ENCODE assay signal across 10 cellular contexts in the genomic region with DNA sequence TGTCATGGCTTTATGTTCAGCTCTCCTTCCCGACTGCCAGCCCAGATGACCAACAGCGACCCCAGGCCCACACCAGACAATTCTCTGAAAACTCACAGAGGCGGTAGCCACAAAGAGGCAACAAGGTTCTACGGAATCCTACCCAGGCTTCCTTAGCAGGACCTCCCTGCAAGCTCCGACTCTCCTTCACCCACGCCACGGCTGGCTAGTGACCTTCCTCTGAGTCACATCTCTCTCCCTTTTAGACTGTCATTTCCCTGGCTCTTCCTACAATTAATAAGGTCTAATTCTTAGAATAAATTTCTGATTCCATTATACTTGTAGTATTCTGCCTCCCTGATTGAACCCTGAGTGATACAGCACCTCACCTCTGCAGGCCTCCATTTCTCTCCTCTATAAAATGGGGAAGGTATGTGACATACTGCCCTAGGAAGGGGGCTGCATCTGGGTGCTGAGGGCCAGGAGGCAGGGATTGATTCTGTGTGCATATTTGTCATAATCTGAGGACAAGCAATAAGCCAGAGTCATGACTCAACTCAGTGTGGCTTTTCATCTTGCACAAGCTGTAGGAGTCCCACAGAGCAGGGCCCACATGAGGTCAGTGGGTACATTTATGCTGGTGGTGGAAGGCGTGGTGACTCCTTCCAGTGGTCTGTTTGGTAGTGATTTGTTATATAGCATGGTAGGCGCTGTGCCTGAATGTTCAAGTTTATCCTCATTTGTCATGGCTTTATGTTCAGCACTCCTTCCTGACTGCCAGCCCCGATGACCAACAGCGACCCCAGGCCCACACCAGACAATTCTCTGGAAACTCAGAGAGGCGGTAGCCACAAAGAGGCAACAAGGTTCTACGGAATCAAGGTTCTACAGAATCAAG. TPM values are rescaled to one million over a fixed set of nuclear protein-coding genes. Genes with fewer than 3 reads are reported as not detected.
DNase-seq lines count a peak whose midpoint lies in the region; ATAC-seq and TF ChIP-seq lines count a peak whose summit lies in the region.
"Had no signal": no experiment of that assay in that cellular context is flagged by ENCODE, and none has a peak within 500 bp of the region (broad histone marks: within the 10 kb centered on the region; RNA-seq: fewer than 3 reads in every experiment).

No MANE protein-coding gene starts in this region.

- no peak overlapping the region for H3K4me3 ChIP-seq in HEK293 (ENCODE audit: low read depth, low read length)

- no peak overlapping the region for H3K27ac Mint-ChIP-seq in activated T-helper 17 cell treated with anti-CD3 and anti-CD28 coated beads, Interleukin-2, amount 50 U/mL, for 72 hours

- H3K36me3 Mint-ChIP-seq in activated T-helper 17 cell treated with anti-CD3 and anti-CD28 coated beads, Interleukin-2, amount 50 U/mL, for 72 hours (ENCODE audit: low read depth), result no peaks in the 10 kb centered on the region

- H3K4me1 Mint-ChIP-seq in activated T-helper 17 cell treated with anti-CD3 and anti-CD28 coated beads, Interleukin-2, amount 50 U/mL, for 72 hours, result peaks cover 7% of the 10 kb centered on the region

- no peaks in the 10 kb centered on the region for H3K36me3 ChIP-seq in HEK293 (ENCODE audit: control insufficient read depth in 2 of 2, insufficient read depth in 1 of 2, low read length in 2 of 2)

- TF ChIP-seq CTCF in HEK293 (tag by site-specific recombination; IDR thresholded peaks at IDR 0.05), result no peak

- CTCF ChIA-PET in HEK293 (lab: Yijun Ruan, JAX), result interaction anchor here (0.6 kb wide), 1 partner anchor 881 kb away, joined by 3 read pairs; no protein-coding TSS in a partner anchor

- ATAC-seq in activated T-helper 17 cell treated with anti-CD3 and anti-CD28 coated beads, Interleukin-2, amount 50 U/mL, for 72 hours (replicated peaks), result peak; percentile 71
- no peak for ATAC-seq in HG02970 (IDR thresholded peaks at IDR 0.05; ENCODE audit: low FRiP score, unreplicated experiment)
- ATAC-seq: Right ventricle myocardium inferior had no signal

- H3K9me3 Mint-ChIP-seq in activated T-helper 17 cell treated with anti-CD3 and anti-CD28 coated beads, Interleukin-2, amount 50 U/mL, for 72 hours, result no peaks in the 10 kb centered on the region
- H3K9me3 Mint-ChIP-seq: neural crest cell had no signal

- POLR2A ChIA-PET in HEK293 (lab: Yijun Ruan, JAX), result interaction anchor here (0.5 kb wide), 1 partner anchor 10 kb away, joined by 3 read pairs; no protein-coding TSS in a partner anchor

- no peaks in the 10 kb centered on the region for H3K4me1 ChIP-seq in HEK293 (ENCODE audit: control insufficient read depth, insufficient read depth, low read length)

- no peak overlapping the region for H3K4me3 Mint-ChIP-seq in activated T-helper 17 cell treated with anti-CD3 and anti-CD28 coated beads, Interleukin-2, amount 50 U/mL, for 72 hours
- H3K4me3 Mint-ChIP-seq: neural crest cell had no signal

- DNase-seq in AG20443 (ENCODE audit: low spot score) (peak; percentile 87), kidney tubule cell (ENCODE audit: low spot score) (peak; percentile 33), dedifferentiated amniotic fluid mesenchymal stem cell (ENCODE audit: extremely low spot score) (no peak), NCI-H2227 treated with DMSO at 0.1 percent for 48 hours (lab: John Stamatoyannopoulos, UW) (no peak), NCI-H2171 treated with DMSO at 0.1 percent for 48 hours (lab: John Stamatoyannopoulos, UW) (no peak)

- H3K9me3 ChIP-seq in HEK293 (ENCODE audit: control insufficient read depth, insufficient read depth, low read depth, low read length), result no peaks in the 10 kb centered on the region

- H3K27me3 Mint-ChIP-seq in activated T-helper 17 cell treated with anti-CD3 and anti-CD28 coated beads, Interleukin-2, amount 50 U/mL, for 72 hours, result peaks cover 6% of the 10 kb centered on the region

- no peak overlapping the region for H3K27ac ChIP-seq in HEK293 (ENCODE audit: extremely low read depth, low read depth, low read length)

TF ChIP-seq in HEK293, 187 proteins besides CTCF, POLR2A, EP300 and RAD21:
- TF ChIP-seq, protein P1, sequence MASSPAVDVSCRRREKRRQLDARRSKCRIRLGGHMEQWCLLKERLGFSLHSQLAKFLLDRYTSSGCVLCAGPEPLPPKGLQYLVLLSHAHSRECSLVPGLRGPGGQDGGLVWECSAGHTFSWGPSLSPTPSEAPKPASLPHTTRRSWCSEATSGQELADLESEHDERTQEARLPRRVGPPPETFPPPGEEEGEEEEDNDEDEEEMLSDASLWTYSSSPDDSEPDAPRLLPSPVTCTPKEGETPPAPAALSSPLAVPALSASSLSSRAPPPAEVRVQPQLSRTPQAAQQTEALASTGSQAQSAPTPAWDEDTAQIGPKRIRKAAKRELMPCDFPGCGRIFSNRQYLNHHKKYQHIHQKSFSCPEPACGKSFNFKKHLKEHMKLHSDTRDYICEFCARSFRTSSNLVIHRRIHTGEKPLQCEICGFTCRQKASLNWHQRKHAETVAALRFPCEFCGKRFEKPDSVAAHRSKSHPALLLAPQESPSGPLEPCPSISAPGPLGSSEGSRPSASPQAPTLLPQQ (tag by site-specific recombination; IDR thresholded peaks at IDR 0.05), result peak; percentile 35; the same call in 1 of the 2 replicates
- no peak for TF ChIP-seq ZNF366 (tag by site-specific recombination; conservative IDR thresholded peaks at IDR 0.05)
- TF ChIP-seq ZNF2 (tag by site-specific recombination; IDR thresholded peaks at IDR 0.05), result no peak
TF ChIP-seq in HEK293: peak in this region for 1.

RNA-seq across cellular contexts. Expression of gene SMPD3, which starts 46.2 kb away (rescaled TPM):
- total RNA-seq in activated T-helper 17 cell treated with anti-CD3 and anti-CD28 coated beads, Interleukin-2, amount 50 U/mL, for 72 hours, result under 1 TPM; 0.19 to 0.45 TPM

Comparison
In these comparisons a context has a peak if more than half of its experiments do, and no peak if none do; other contexts are left out.
1. DNase-seq: peak in AG20443 (single experiment) and kidney tubule cell (single experiment); none in dedifferentiated amniotic fluid mesenchymal stem cell (single experiment), NCI-H2227 treated with DMSO at 0.1 percent for 48 hours (single experiment) and NCI-H2171 treated with DMSO at 0.1 percent for 48 hours (single experiment).